In the genomic region with DNA sequence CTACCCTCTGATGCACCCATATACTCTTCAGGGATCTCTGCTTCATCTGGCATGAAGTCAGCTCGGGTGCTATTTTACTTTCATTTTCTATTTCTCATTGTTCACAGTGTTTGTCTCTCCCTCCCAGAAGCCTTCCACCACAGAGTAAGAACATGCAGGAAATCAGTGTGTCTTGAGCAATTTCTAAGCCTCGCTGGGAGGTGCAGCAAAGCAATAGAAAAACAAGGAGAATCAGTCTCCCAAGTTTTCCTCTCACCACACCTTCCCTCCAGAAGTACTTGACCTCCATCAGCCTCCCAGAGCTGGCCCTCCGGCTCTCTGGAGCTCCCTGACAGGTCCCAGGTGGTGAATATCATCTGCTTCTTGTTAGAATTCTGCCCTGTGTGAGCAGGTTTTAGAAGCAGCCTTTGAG, we compare ENCODE assay signal across 8 cellular contexts.
DNase-seq lines count a peak whose midpoint lies in the region; ATAC-seq lines count a peak whose summit lies in the region.

No MANE protein-coding gene starts in this region.

- peaks cover 2% of the 10 kb centered on the region for H3K9me3 Mint-ChIP-seq in stimulated activated effector memory CD8-positive, alpha-beta T cell treated with anti-CD3 and anti-CD28 coated beads, Interleukin-12 subunit alpha, Interleukin-12 subunit beta, amount 100 ng/mL, for 72 hours

- DNase-seq in AG08395 (ENCODE audit: low spot score) (peak; percentile 73), NCI-H2029 treated with DMSO at 0.1 percent for 48 hours (lab: John Stamatoyannopoulos, UW) (peak; percentile 31), left cardiac atrium (no peak), mesenteric fat pad (ENCODE audit: low spot score) (no peak)
- peak; percentile 21 to 33 for DNase-seq in activated T-cell treated with anti-CD3 and anti-CD28 coated beads, Interleukin-2, amount 50 U/mL, for 48 hours
- DNase-seq in stimulated activated effector memory CD8-positive, alpha-beta T cell treated with anti-CD3 and anti-CD28 coated beads, Interleukin-12 subunit alpha, Interleukin-12 subunit beta, amount 100 ng/mL, for 72 hours (ENCODE audit: low spot score in 2 of 2) = peak in 1 of 2 donors; percentile 50

- intact Hi-C loops in left cardiac atrium (cut with DNase I) = no loop called here

- peaks cover 7% of the 10 kb centered on the region for H3K4me1 Mint-ChIP-seq in stimulated activated effector memory CD8-positive, alpha-beta T cell treated with anti-CD3 and anti-CD28 coated beads, Interleukin-12 subunit alpha, Interleukin-12 subunit beta, amount 100 ng/mL, for 72 hours

- H3K36me3 Mint-ChIP-seq in stimulated activated effector memory CD8-positive, alpha-beta T cell treated with anti-CD3 and anti-CD28 coated beads, Interleukin-12 subunit alpha, Interleukin-12 subunit beta, amount 100 ng/mL, for 72 hours = no peaks in the 10 kb centered on the region

- ATAC-seq in GM18508 (IDR thresholded peaks at IDR 0.05; ENCODE audit: insufficient read depth, unreplicated experiment) (peak; percentile 98), HG02870 (IDR thresholded peaks at IDR 0.05; ENCODE audit: unreplicated experiment) (peak; percentile 96), left cardiac atrium (peak; percentile 65 to 79)
- ATAC-seq in stimulated activated effector memory CD8-positive, alpha-beta T cell treated with anti-CD3 and anti-CD28 coated beads, Interleukin-12 subunit alpha, Interleukin-12 subunit beta, amount 100 ng/mL, for 72 hours = peak; percentile 77

- peak overlapping the region; percentile 41 for H3K4me3 Mint-ChIP-seq in stimulated activated effector memory CD8-positive, alpha-beta T cell treated with anti-CD3 and anti-CD28 coated beads, Interleukin-12 subunit alpha, Interleukin-12 subunit beta, amount 100 ng/mL, for 72 hours

- peak overlapping the region; percentile 48 for H3K27ac Mint-ChIP-seq in stimulated activated effector memory CD8-positive, alpha-beta T cell treated with anti-CD3 and anti-CD28 coated beads, Interleukin-12 subunit alpha, Interleukin-12 subunit beta, amount 100 ng/mL, for 72 hours

Comparison
In these comparisons a context has a peak if more than half of its experiments do, and no peak if none do; other contexts are left out.
1. DNase-seq: peak in AG08395 (single experiment), NCI-H2029 treated with DMSO at 0.1 percent for 48 hours (single experiment) and activated T-cell treated with anti-CD3 and anti-CD28 coated beads, Interleukin-2, amount 50 U/mL, for 48 hours (2 of 2); none in left cardiac atrium (single experiment) and mesenteric fat pad (single experiment).
2. Peak in every context shown above with its lines, with median percentiles within 50 percentile points of each other: ATAC-seq.